Comparison of ENCODE assay signal across 20 cellular contexts in genomic region chr9:87343816-87344438, GRCh38.
DNase-seq lines count a peak whose midpoint lies in the region; ATAC-seq, FAIRE-seq and TF ChIP-seq lines count a peak whose summit lies in the region.
"Had no signal": no experiment of that assay in that cellular context is flagged by ENCODE, and none has a peak within 500 bp of the region (broad histone marks: within the 10 kb centered on the region; RNA-seq: fewer than 3 reads in every experiment).

No MANE protein-coding gene starts in this region.

- H3K27me3 ChIP-seq in A673 (replicated peaks; ENCODE audit: insufficient read depth, low read depth, low read length, poor library complexity) (no peaks in the 10 kb centered on the region), bronchial epithelial cell (ENCODE audit: control insufficient read depth, insufficient read depth, low read length) (no peaks in the 10 kb centered on the region), layer of hippocampus (ENCODE audit: control insufficient read depth, insufficient read depth, low read length) (no peaks in the 10 kb centered on the region)
- H3K27me3 ChIP-seq: vagina had no signal

- DNase-seq in A673 (ENCODE audit: low spot score) = no peak
- peak; percentile 68 for DNase-seq in bronchial epithelial cell (ENCODE audit: low read depth)
- no peak for DNase-seq in kidney glomerular epithelial cell (lab: John Stamatoyannopoulos, UW)
- no peak for DNase-seq in RPMI8226
- DNase-seq in DMS79 (lab: John Stamatoyannopoulos, UW) = no peak
- DNase-seq: activated naive CD8-positive, alpha-beta T cell treated with anti-CD3 and anti-CD28 coated beads for 36 hours; CD8-positive, alpha-beta T cell; effector memory CD4-positive, alpha-beta T cell; hippocampal formation; kidney; NCI-H2029 treated with DMSO at 0.1 percent for 48 hours; NCI-H510A treated with DMSO at 0.1 percent for 48 hours; occipital lobe; stimulated activated CD4-positive, alpha-beta T cell treated with anti-CD3 and anti-CD28 coated beads, Interleukin-4, amount 100 ng/mL, for 24 hours had no signal

- POLR2A ChIA-PET in A673 (lab: Charles Lee; ENCODE audit: low non-redundant PET) (interaction anchor here (0.6 kb wide), 1 partner anchor 155 kb away, joined by 5 read pairs; no protein-coding TSS in a partner anchor), HEK293 (lab: Yijun Ruan, JAX) (interaction anchor here (0.8 kb wide), 1 partner anchor 168 kb away, joined by 4 read pairs; no protein-coding TSS in a partner anchor)

- intact Hi-C loops in A673 (cut with micrococcal nuclease; ENCODE audit: unreplicated experiment) = loop anchor here (10.0 kb wide), 1 partner anchor 851 kb away; no protein-coding TSS in a partner anchor

- CTCF ChIA-PET in A673 (lab: Charles Lee) (no interaction called here), HEK293 (lab: Yijun Ruan, JAX) (interaction anchor here (0.6 to 1.7 kb wide), 6 partner anchors 20 to 491 kb away, joined by 3 to 4 read pairs (median 3); no protein-coding TSS in a partner anchor)

- H3K36me3 ChIP-seq in A673 (ENCODE audit: insufficient read depth, low read length, poor library complexity, severe bottlenecking) = no peaks in the 10 kb centered on the region
- H3K36me3 ChIP-seq in HEK293 (ENCODE audit: control insufficient read depth in 2 of 2, insufficient read depth in 1 of 2, low read length in 2 of 2) = no peaks in the 10 kb centered on the region
- no peaks in the 10 kb centered on the region for H3K36me3 ChIP-seq in bronchial epithelial cell (ENCODE audit: control insufficient read depth, insufficient read depth, low read length)
- H3K36me3 ChIP-seq: vagina had no signal

- ATAC-seq in SK-N-SH treated with all-trans-retinoic acid at 6 μM for 48 hours = no peak; the same call in 2 of the 3 replicates
- ATAC-seq: CD8-positive, alpha-beta T cell; HepG2 had no signal

- H3K4me3 ChIP-seq in A673 (ENCODE audit: low read depth, low read length, poor library complexity, severe bottlenecking) (no peak overlapping the region), HEK293 (ENCODE audit: low read depth, low read length) (no peak overlapping the region), bronchial epithelial cell (ENCODE audit: low read depth, low read length) (no peak overlapping the region)
- H3K4me3 ChIP-seq: skin epidermis, vagina had no signal

- FAIRE-seq in bronchial epithelial cell (lab: Jason Lieb, UNC) = no peak
- FAIRE-seq: HepG2, kidney had no signal

- BruUV-seq in A673 (replicated peaks; lab: Mats Ljungman, UMichigan) = no TSS peak

- H3K9me3 ChIP-seq in A673 (ENCODE audit: low read depth, low read length, poor library complexity, severe bottlenecking) (peaks cover 2% of the 10 kb centered on the region), HEK293 (ENCODE audit: control insufficient read depth, insufficient read depth, low read depth, low read length) (no peaks in the 10 kb centered on the region)
- H3K9me3 ChIP-seq: vagina had no signal

- H3K4me1 ChIP-seq in A673 (ENCODE audit: insufficient read depth, low read length, poor library complexity, severe bottlenecking) = peaks cover 48% of the 10 kb centered on the region
- no peaks in the 10 kb centered on the region for H3K4me1 ChIP-seq in HEK293 (ENCODE audit: control insufficient read depth, insufficient read depth, low read length)
- H3K4me1 ChIP-seq: vagina had no signal

- H3K27ac ChIP-seq in A673 (ENCODE audit: low read depth, low read length, poor library complexity, severe bottlenecking) (peak overlapping the region; percentile 76), HEK293 (ENCODE audit: extremely low read depth, low read depth, low read length) (no peak overlapping the region), layer of hippocampus (ENCODE audit: low read depth, low read length) (peak overlapping the region; percentile 38)
- H3K27ac ChIP-seq: vagina had no signal

- TF ChIP-seq CTCF in A673 (conservative IDR thresholded peaks at IDR 0.05; ENCODE audit: low read depth, low read length) (no peak), HEK293 (tag by site-specific recombination; IDR thresholded peaks at IDR 0.05) (no peak), bronchial epithelial cell (IDR thresholded peaks at IDR 0.05; ENCODE audit: insufficient read depth, low read length, severe bottlenecking) (no peak)

TF ChIP-seq in HEK293, 187 proteins besides CTCF, POLR2A, EP300 and RAD21 (continues in another document):
- TF ChIP-seq ZNF555 (tag by site-specific recombination; conservative IDR thresholded peaks at IDR 0.05) = no peak
- TF ChIP-seq SCRT2 (tag by site-specific recombination; IDR thresholded peaks at IDR 0.05) = peak; percentile 82
- TF ChIP-seq ZNF280D (tag by site-specific recombination; IDR thresholded peaks at IDR 0.05) = no peak
- no peak for TF ChIP-seq ZNF394 (tag by site-specific recombination; IDR thresholded peaks at IDR 0.05; ENCODE audit: borderline replicate concordance)
- TF ChIP-seq GLI2 (tag by site-specific recombination; IDR thresholded peaks at IDR 0.05; ENCODE audit: borderline replicate concordance, low read depth) = no peak
- no peak for TF ChIP-seq GLIS2 (tag by site-specific recombination; IDR thresholded peaks at IDR 0.05)
- no peak for TF ChIP-seq ZNF426 (tag by site-specific recombination; IDR thresholded peaks at IDR 0.05)
- TF ChIP-seq WT1 (tag by site-specific recombination; IDR thresholded peaks at IDR 0.05) = no peak

TF ChIP-seq in SK-N-SH treated with all-trans-retinoic acid at 6 μM for 48 hours, 23 proteins besides CTCF, POLR2A, EP300 and RAD21:
- no peak for TF ChIP-seq TCF4 (CRISPR knock-in tag; IDR thresholded peaks at IDR 0.05; ENCODE audit: borderline replicate concordance)
- TF ChIP-seq OSR1 (CRISPR knock-in tag; IDR thresholded peaks at IDR 0.05) = no peak
- no peak for TF ChIP-seq ZFP30 (CRISPR knock-in tag; IDR thresholded peaks at IDR 0.05)
- no peak for TF ChIP-seq PPARA (CRISPR knock-in tag; IDR thresholded peaks at IDR 0.05; ENCODE audit: borderline replicate concordance)
